Comparison of ENCODE assay signal across 8 cellular contexts in the genomic region with DNA sequence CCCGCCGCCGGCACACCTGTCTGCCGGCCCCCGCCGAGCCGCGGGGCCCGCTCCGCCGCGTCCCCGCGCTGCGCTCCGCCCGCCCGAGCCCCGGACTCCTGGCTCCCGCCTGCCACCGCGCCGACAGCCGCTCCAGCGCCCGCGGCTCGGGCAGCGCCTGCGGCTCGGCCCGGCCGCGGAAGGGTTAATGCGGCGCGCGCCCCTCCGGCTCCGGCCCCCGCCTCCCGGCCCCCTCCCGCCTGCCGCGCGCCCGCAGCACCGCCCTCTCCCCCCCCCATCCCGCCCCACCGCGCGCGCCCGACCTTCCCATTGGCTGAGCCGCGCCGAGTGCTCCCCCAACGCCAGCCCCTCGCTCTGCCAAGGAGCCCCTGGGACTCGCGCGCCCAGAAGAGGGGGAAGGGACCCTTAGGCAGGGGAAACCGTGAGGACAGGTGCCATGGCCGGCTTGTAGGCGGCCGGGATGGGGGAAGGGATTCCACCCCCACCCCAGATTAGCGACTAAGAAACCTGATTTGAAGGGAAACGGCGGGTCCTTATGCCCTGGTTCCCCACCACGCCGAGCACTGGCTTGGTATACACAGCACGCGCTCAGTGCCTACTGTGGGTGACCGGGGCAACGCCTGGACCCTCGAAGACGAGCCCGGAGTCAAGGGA. TPM values are rescaled to one million over a fixed set of nuclear protein-coding genes. Genes with fewer than 3 reads are reported as not detected.
DNase-seq lines count a peak whose midpoint lies in the region; ATAC-seq and TF ChIP-seq lines count a peak whose summit lies in the region.

A gene with protein sequence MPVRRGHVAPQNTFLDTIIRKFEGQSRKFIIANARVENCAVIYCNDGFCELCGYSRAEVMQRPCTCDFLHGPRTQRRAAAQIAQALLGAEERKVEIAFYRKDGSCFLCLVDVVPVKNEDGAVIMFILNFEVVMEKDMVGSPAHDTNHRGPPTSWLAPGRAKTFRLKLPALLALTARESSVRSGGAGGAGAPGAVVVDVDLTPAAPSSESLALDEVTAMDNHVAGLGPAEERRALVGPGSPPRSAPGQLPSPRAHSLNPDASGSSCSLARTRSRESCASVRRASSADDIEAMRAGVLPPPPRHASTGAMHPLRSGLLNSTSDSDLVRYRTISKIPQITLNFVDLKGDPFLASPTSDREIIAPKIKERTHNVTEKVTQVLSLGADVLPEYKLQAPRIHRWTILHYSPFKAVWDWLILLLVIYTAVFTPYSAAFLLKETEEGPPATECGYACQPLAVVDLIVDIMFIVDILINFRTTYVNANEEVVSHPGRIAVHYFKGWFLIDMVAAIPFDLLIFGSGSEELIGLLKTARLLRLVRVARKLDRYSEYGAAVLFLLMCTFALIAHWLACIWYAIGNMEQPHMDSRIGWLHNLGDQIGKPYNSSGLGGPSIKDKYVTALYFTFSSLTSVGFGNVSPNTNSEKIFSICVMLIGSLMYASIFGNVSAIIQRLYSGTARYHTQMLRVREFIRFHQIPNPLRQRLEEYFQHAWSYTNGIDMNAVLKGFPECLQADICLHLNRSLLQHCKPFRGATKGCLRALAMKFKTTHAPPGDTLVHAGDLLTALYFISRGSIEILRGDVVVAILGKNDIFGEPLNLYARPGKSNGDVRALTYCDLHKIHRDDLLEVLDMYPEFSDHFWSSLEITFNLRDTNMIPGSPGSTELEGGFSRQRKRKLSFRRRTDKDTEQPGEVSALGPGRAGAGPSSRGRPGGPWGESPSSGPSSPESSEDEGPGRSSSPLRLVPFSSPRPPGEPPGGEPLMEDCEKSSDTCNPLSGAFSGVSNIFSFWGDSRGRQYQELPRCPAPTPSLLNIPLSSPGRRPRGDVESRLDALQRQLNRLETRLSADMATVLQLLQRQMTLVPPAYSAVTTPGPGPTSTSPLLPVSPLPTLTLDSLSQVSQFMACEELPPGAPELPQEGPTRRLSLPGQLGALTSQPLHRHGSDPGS (minus strand): TSS at position 186 of the 654 bp plus-strand sequence. CDS start 408 bp downstream, outside the sequence.

- H3K27ac ChIP-seq in cardiac muscle cell = peak within 1 kb of the TSS; percentile 96

- H3K4me3 ChIP-seq in GM06990 (replicated peaks; ENCODE audit: low read depth, low read length) (peak within 1 kb of the TSS; percentile 37), cardiac muscle cell (peak within 1 kb of the TSS; percentile 82)

- peak within 1 kb of the TSS; percentile 69 for H3K4me3 Mint-ChIP-seq in activated T-cell treated with anti-CD3 and anti-CD28 coated beads, Interleukin-2, amount 50 U/mL, for 24 hours

- DNase-seq in GM06990 (ENCODE audit: extremely low read depth, insufficient read length) = no peak
- peak; percentile 67 for DNase-seq in NCI-H2029 (lab: John Stamatoyannopoulos, UW)
- peak; percentile 66 for DNase-seq in activated T-cell treated with anti-CD3 and anti-CD28 coated beads, Interleukin-2, amount 50 U/mL, for 24 hours
- peak in 1 of 2 donors; percentile 92 for DNase-seq in cardiac muscle cell (ENCODE audit: low read depth in 1 of 2, low spot score in 1 of 2)
- peak; percentile 93 for DNase-seq in retina

- no peaks in the 10 kb centered on the region for H3K36me3 Mint-ChIP-seq in activated T-cell treated with anti-CD3 and anti-CD28 coated beads, Interleukin-2, amount 50 U/mL, for 24 hours (ENCODE audit: low read depth)

- peaks cover 43% of the 10 kb centered on the region for H3K4me1 ChIP-seq in cardiac muscle cell (ENCODE audit: low read depth)

- H3K36me3 ChIP-seq in GM06990 (ENCODE audit: control insufficient read depth, insufficient read depth, low read length) (no peaks in the 10 kb centered on the region), cardiac muscle cell (peaks cover 2% of the 10 kb centered on the region)

- H3K9me3 ChIP-seq in cardiac muscle cell (ENCODE audit: low read depth) = no peaks in the 10 kb centered on the region

- no peak for TF ChIP-seq CTCF in GM06990 (IDR thresholded peaks at IDR 0.05; ENCODE audit: insufficient read depth, low read length, poor library complexity, severe bottlenecking)
- no peak for TF ChIP-seq CTCF in cardiac muscle cell (IDR thresholded peaks at IDR 0.05; ENCODE audit: low read depth, low read length)

- ATAC-seq in GM21723 (IDR thresholded peaks at IDR 0.05; ENCODE audit: unreplicated experiment) = no peak
- ATAC-seq in GM18870 (IDR thresholded peaks at IDR 0.05; ENCODE audit: unreplicated experiment) = no peak
- ATAC-seq in HG03460 (IDR thresholded peaks at IDR 0.05; ENCODE audit: unreplicated experiment) = no peak

- no peak within 1 kb of the TSS for H3K27ac Mint-ChIP-seq in activated T-cell treated with anti-CD3 and anti-CD28 coated beads, Interleukin-2, amount 50 U/mL, for 24 hours

- no peaks in the 10 kb centered on the region for H3K9me3 Mint-ChIP-seq in activated T-cell treated with anti-CD3 and anti-CD28 coated beads, Interleukin-2, amount 50 U/mL, for 24 hours

- H3K27me3 Mint-ChIP-seq in activated T-cell treated with anti-CD3 and anti-CD28 coated beads, Interleukin-2, amount 50 U/mL, for 24 hours = peaks cover 69% of the 10 kb centered on the region

- H3K27me3 ChIP-seq in GM06990 (replicated peaks; ENCODE audit: control insufficient read depth, insufficient read depth, low read length) = peaks cover 1% of the 10 kb centered on the region; the same call in 1 of the 2 replicates
- no peaks in the 10 kb centered on the region for H3K27me3 ChIP-seq in cardiac muscle cell

- peaks cover 31% of the 10 kb centered on the region for H3K4me1 Mint-ChIP-seq in activated T-cell treated with anti-CD3 and anti-CD28 coated beads, Interleukin-2, amount 50 U/mL, for 24 hours (ENCODE audit: low read depth)

RNA-seq across cellular contexts. Expression of the gene that starts here (rescaled TPM):
- total RNA-seq in cardiac muscle cell = 91.5 and 110 TPM in 2 replicates
- 48.0 and 64.2 TPM in 2 replicates for polyA plus RNA-seq in cardiac muscle cell
